Comparison of ENCODE assay signal across 14 cellular contexts in the genomic region with DNA sequence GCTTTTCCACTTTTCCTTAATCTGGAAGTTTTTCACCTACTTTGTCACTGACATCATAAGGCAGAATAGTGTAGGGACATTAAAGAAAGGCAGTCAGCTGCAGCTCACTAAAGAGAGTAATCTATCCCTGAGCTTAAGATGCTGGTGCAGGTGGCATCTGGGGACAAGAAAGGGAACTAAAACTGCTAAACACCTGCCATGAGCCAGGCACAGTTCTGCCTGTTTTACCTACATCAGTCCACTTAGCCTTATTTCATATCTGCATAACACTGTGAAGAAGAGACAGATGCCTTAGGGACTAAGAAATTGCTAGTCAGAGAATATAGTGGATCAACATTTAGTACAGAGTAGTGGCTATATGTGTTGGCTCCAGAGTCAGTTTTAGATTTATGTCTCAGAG.
DNase-seq lines count a peak whose midpoint lies in the region; ATAC-seq and TF ChIP-seq lines count a peak whose summit lies in the region.
"Had no signal": no experiment of that assay in that cellular context is flagged by ENCODE, and none has a peak within 500 bp of the region (broad histone marks: within the 10 kb centered on the region; RNA-seq: fewer than 3 reads in every experiment).

No MANE protein-coding gene starts in this region.

- no peak for TF ChIP-seq CTCF in HFFc6 (IDR thresholded peaks at IDR 0.05)

- DNase-seq in caudate nucleus (lab: John Stamatoyannopoulos, UW) = no peak
- DNase-seq in HK-2 (ENCODE audit: unreplicated experiment) = no peak
- no peak for DNase-seq in AG20443 (ENCODE audit: low spot score)
- no peak for DNase-seq in HFFc6
- DNase-seq: activated effector memory CD4-positive, alpha-beta T cell treated with Interleukin-2 at 50 U/mL for 16 hours; HCEC 1CT; midbrain; SJCRH30; stimulated activated CD4-positive, alpha-beta T cell treated with anti-CD3 and anti-CD28 coated beads, Interleukin-4, amount 100 ng/mL, for 24 hours had no signal

- peaks cover 15% of the 10 kb centered on the region for H3K36me3 Mint-ChIP-seq in HFFc6 (ENCODE audit: low read depth)

- TF ChIP-seq POLR2A in GM18505 (IDR thresholded peaks at IDR 0.05; ENCODE audit: borderline replicate concordance, extremely low read depth, insufficient read depth, insufficient read length) = no peak

- H3K27ac ChIP-seq in caudate nucleus (ENCODE audit: low read depth, low read length) = no peak overlapping the region
- H3K27ac ChIP-seq: BLaER1, SJCRH30 had no signal

- H3K27ac Mint-ChIP-seq in HFFc6 = no peak overlapping the region

- no peaks in the 10 kb centered on the region; the same call in 1 of the 2 replicates for H3K9me3 Mint-ChIP-seq in HFFc6

- ATAC-seq in GM18505 (IDR thresholded peaks at IDR 0.05; ENCODE audit: unreplicated experiment) (peak; percentile 88), GM19467 (IDR thresholded peaks at IDR 0.05; ENCODE audit: unreplicated experiment) (peak; percentile 98), HG02884 (IDR thresholded peaks at IDR 0.05; ENCODE audit: unreplicated experiment) (peak; percentile 76), HG03565 (IDR thresholded peaks at IDR 0.05; ENCODE audit: unreplicated experiment) (peak; percentile 71)

- H3K4me3 Mint-ChIP-seq in HFFc6 = no peak overlapping the region

- H3K27me3 Mint-ChIP-seq in HFFc6 (ENCODE audit: insufficient read depth) = no peaks in the 10 kb centered on the region

- no peaks in the 10 kb centered on the region for H3K4me1 Mint-ChIP-seq in HFFc6 (ENCODE audit: low read depth)
